Comparison of ENCODE assay signal across 8 cellular contexts in genomic region chr4:5821665-5822358, GRCh38.
DNase-seq lines count a peak whose midpoint lies in the region; ATAC-seq and TF ChIP-seq lines count a peak whose summit lies in the region.

No MANE protein-coding gene starts in this region.

- DNase-seq in BE2C (peak; percentile 64), GM12864 (ENCODE audit: low read depth) (no peak), ascending aorta (ENCODE audit: low spot score in 2 of 2) (no peak), lower lobe of right lung (no peak), NCI-H748 treated with DMSO at 0.1 percent for 48 hours (lab: John Stamatoyannopoulos, UW) (no peak), GM19238 (ENCODE audit: insufficient read length, low spot score) (no peak), SIG-M5 treated with dmso at 0.1 percent for 504 hours (lab: John Stamatoyannopoulos, UW; ENCODE audit: unreplicated experiment) (no peak)

- ATAC-seq in lower lobe of right lung (no peak), GM19397 (IDR thresholded peaks at IDR 0.05; ENCODE audit: unreplicated experiment) (no peak)

- H3K36me3 ChIP-seq in BE2C (peaks cover 82% of the 10 kb centered on the region), ascending aorta (peaks cover 5 to 39% of the 10 kb centered on the region in 2 donors), lower lobe of right lung (peaks cover 39% of the 10 kb centered on the region)

- H3K4me1 ChIP-seq in BE2C (no peaks in the 10 kb centered on the region), ascending aorta (no peaks in the 10 kb centered on the region), lower lobe of right lung (peaks cover 4% of the 10 kb centered on the region)

- H3K27me3 ChIP-seq in BE2C (no peaks in the 10 kb centered on the region), ascending aorta (no peaks in the 10 kb centered on the region), lower lobe of right lung (ENCODE audit: low read depth) (no peaks in the 10 kb centered on the region)

- H3K4me3 ChIP-seq in BE2C (ENCODE audit: low read depth, low read length), result no peak overlapping the region
- no peak overlapping the region for H3K4me3 ChIP-seq in GM12864 (ENCODE audit: low read depth, low read length)
- no peak overlapping the region for H3K4me3 ChIP-seq in ascending aorta
- no peak overlapping the region for H3K4me3 ChIP-seq in lower lobe of right lung

- H3K27ac ChIP-seq in ascending aorta (no peak overlapping the region), lower lobe of right lung (no peak overlapping the region)

- H3K9me3 ChIP-seq in BE2C (no peaks in the 10 kb centered on the region), ascending aorta (no peaks in the 10 kb centered on the region), lower lobe of right lung (no peaks in the 10 kb centered on the region)

- intact Hi-C loops in ascending aorta (cut with DNase I) (no loop called here), lower lobe of right lung (cut with DNase I) (no loop called here)

- peak; percentile 89 for TF ChIP-seq CTCF in BE2C (IDR thresholded peaks at IDR 0.05; ENCODE audit: low read depth, low read length)
- peak; percentile 64 for TF ChIP-seq CTCF in GM12864 (IDR thresholded peaks at IDR 0.05; ENCODE audit: low read depth, low read length, missing control alignments)
- peak in 2 of 3 experiments; percentile 49 to 59 for TF ChIP-seq CTCF in ascending aorta (IDR thresholded peaks at IDR 0.05)
- peak; percentile 64 for TF ChIP-seq CTCF in lower lobe of right lung (IDR thresholded peaks at IDR 0.05)
